ENCODE assay signal across 13 cellular contexts in the genomic region with DNA sequence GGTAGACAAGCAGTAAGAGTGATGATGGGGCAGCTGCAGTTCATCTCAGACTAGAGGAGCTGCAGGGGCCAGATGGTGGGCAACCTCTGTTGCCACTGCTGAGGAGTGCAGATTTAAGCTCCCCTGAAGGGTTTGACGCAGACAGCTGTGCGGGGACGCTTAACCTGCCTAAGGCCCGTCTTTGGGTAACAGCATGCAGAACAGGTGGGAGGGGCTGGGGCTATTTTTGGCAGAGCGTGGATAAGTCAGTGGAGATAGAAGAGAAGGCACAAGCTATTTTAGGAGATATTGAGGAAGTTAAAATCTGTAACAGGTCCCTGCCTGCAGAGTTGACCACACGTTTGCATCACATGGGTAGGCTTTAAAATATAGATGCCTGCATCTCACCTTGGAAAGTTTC. TPM values are rescaled to one million over a fixed set of nuclear protein-coding genes. Genes with fewer than 3 reads are reported as not detected.
A peak's percentile ranks its signal among the peaks of the same experiment; 100 is the strongest.
DNase-seq lines count a peak whose midpoint lies in the region; ATAC-seq, FAIRE-seq and TF ChIP-seq lines count a peak whose summit lies in the region.
"Had no signal": no experiment of that assay in that cellular context is flagged by ENCODE, and none has a peak within 500 bp of the region (broad histone marks: within the 10 kb centered on the region; RNA-seq: fewer than 3 reads in every experiment).

No MANE protein-coding gene starts in this region.

- H3K9me3 ChIP-seq in CD8-positive, alpha-beta memory T cell (ENCODE audit: low read length) = no peaks in the 10 kb centered on the region
- no peaks in the 10 kb centered on the region for H3K9me3 ChIP-seq in RWPE2 (ENCODE audit: severe bottlenecking)
- no peaks in the 10 kb centered on the region for H3K9me3 ChIP-seq in keratinocyte (ENCODE audit: control insufficient read depth, low read depth, low read length)
- no peaks in the 10 kb centered on the region for H3K9me3 ChIP-seq in colonic mucosa
- H3K9me3 ChIP-seq: gastroesophageal sphincter had no signal

- no peak overlapping the region for H3K9ac ChIP-seq in keratinocyte (ENCODE audit: control insufficient read depth, extremely low read depth, insufficient read depth, low read length)
- H3K9ac ChIP-seq in colonic mucosa (ENCODE audit: low read depth in 2 of 2, low read length in 2 of 2) = no peak overlapping the region

- H3K36me3 Mint-ChIP-seq in CD8-positive, alpha-beta memory T cell = peaks cover 0 to 49% (median 20%) of the 10 kb centered on the region in 3 donors

- intact Hi-C loops in colonic mucosa (cut with DNase I) = loop anchor here (5.0 kb wide), 1 partner anchor 111 kb away; no protein-coding TSS in a partner anchor

- POLR2A ChIA-PET in CD8-positive, alpha-beta memory T cell (lab: Charles Lee) = no interaction called here

- DNase-seq in CD8-positive, alpha-beta memory T cell = no peak
- DNase-seq in RWPE2 (ENCODE audit: low spot score) (no peak), keratinocyte (ENCODE audit: low read depth, low spot score) (no peak), SHP77 (lab: John Stamatoyannopoulos, UW) (no peak), colonic mucosa (no peak), NCI-H446 (lab: John Stamatoyannopoulos, UW) (no peak)

- peak overlapping the region; percentile 8 to 64 (median 49) for H3K4me3 Mint-ChIP-seq in CD8-positive, alpha-beta memory T cell
- H3K4me3 Mint-ChIP-seq: brain, nephron, WTC11 had no signal

- H3K36me3 ChIP-seq in CD8-positive, alpha-beta memory T cell (ENCODE audit: insufficient read depth, low read length) = peaks cover 9% of the 10 kb centered on the region
- peaks cover 27% of the 10 kb centered on the region for H3K36me3 ChIP-seq in RWPE2 (ENCODE audit: low read depth)
- peaks cover 2 to 3% of the 10 kb centered on the region in 2 experiments for H3K36me3 ChIP-seq in keratinocyte (ENCODE audit: control insufficient read depth in 2 of 2, extremely low read depth in 1 of 2, insufficient read depth in 2 of 2, low read length in 2 of 2)
- H3K36me3 ChIP-seq in colonic mucosa = no peaks in the 10 kb centered on the region

- no peaks in the 10 kb centered on the region for H3K9me3 Mint-ChIP-seq in CD8-positive, alpha-beta memory T cell
- H3K9me3 Mint-ChIP-seq: nephron had no signal

- TF ChIP-seq CTCF in RWPE2 (IDR thresholded peaks at IDR 0.05; ENCODE audit: poor library complexity, severe bottlenecking) (no peak), keratinocyte (optimal IDR thresholded peaks at IDR 0.05 in 1 of 3, IDR thresholded peaks at IDR 0.05 in 1 of 3, conservative IDR thresholded peaks at IDR 0.05 in 1 of 3; ENCODE audit: extremely low read depth in 1 of 3, insufficient read depth in 2 of 3, low read length in 3 of 3) (no peak), colonic mucosa (IDR thresholded peaks at IDR 0.05) (no peak)

- H3K79me2 ChIP-seq in keratinocyte (ENCODE audit: control insufficient read depth, insufficient read depth, low read length) = peaks cover 90% of the 10 kb centered on the region

- no peak overlapping the region for H3K27ac ChIP-seq in CD8-positive, alpha-beta memory T cell (ENCODE audit: low read depth, low read length)
- H3K27ac ChIP-seq in RWPE2 (ENCODE audit: poor library complexity, severe bottlenecking) = peak overlapping the region; percentile 99
- H3K27ac ChIP-seq in keratinocyte (ENCODE audit: control insufficient read depth, insufficient read depth, low read length) = peak overlapping the region; percentile 24
- H3K27ac ChIP-seq in colonic mucosa = no peak overlapping the region

- ATAC-seq in GM21717 (IDR thresholded peaks at IDR 0.05; ENCODE audit: unreplicated experiment) = peak; percentile 42
- no peak for ATAC-seq in RWPE2 (ENCODE audit: low read depth)
- ATAC-seq in GM18519 (IDR thresholded peaks at IDR 0.05; ENCODE audit: low FRiP score, unreplicated experiment) = no peak
- ATAC-seq: gastroesophageal sphincter, WTC11 had no signal

- H3K4me3 ChIP-seq in CD8-positive, alpha-beta memory T cell (ENCODE audit: low read length) = no peak overlapping the region
- H3K4me3 ChIP-seq in RWPE2 (ENCODE audit: severe bottlenecking) (no peak overlapping the region), keratinocyte (ENCODE audit: control insufficient read depth in 2 of 3, extremely low read depth in 1 of 3, insufficient read depth in 2 of 3, low read depth in 1 of 3, low read length in 3 of 3) (no peak overlapping the region), colonic mucosa (no peak overlapping the region)
- H3K4me3 ChIP-seq: gastroesophageal sphincter had no signal

- peak overlapping the region; percentile 79 to 93 (median 88) for H3K27ac Mint-ChIP-seq in CD8-positive, alpha-beta memory T cell
- H3K27ac Mint-ChIP-seq: WTC11 had no signal

- H3K27me3 ChIP-seq in CD8-positive, alpha-beta memory T cell (ENCODE audit: insufficient read depth, low read length, poor library complexity, severe bottlenecking) = no peaks in the 10 kb centered on the region
- H3K27me3 ChIP-seq in RWPE2 (ENCODE audit: insufficient read depth, poor library complexity, severe bottlenecking) (no peaks in the 10 kb centered on the region), keratinocyte (ENCODE audit: control insufficient read depth, extremely low read depth, insufficient read depth, low read length) (no peaks in the 10 kb centered on the region), colonic mucosa (no peaks in the 10 kb centered on the region)
- H3K27me3 ChIP-seq: gastroesophageal sphincter had no signal

- H3K4me2 ChIP-seq in keratinocyte (ENCODE audit: control insufficient read depth, extremely low read depth, insufficient read depth, low read depth, low read length) = no peak overlapping the region

- peaks cover 88 to 97% (median 96%) of the 10 kb centered on the region in 3 donors for H3K4me1 Mint-ChIP-seq in CD8-positive, alpha-beta memory T cell

- FAIRE-seq in keratinocyte (lab: Jason Lieb, UNC) = no peak
- FAIRE-seq: D721Med had no signal

- H2AFZ ChIP-seq in keratinocyte (ENCODE audit: control insufficient read depth, low read length) = no peak overlapping the region

- H3K4me1 ChIP-seq in CD8-positive, alpha-beta memory T cell (ENCODE audit: insufficient read depth, low read length) = peaks cover 90% of the 10 kb centered on the region
- peaks cover 74% of the 10 kb centered on the region for H3K4me1 ChIP-seq in RWPE2 (ENCODE audit: insufficient read depth, poor library complexity, severe bottlenecking)
- H3K4me1 ChIP-seq in keratinocyte (ENCODE audit: control insufficient read depth, extremely low read depth, insufficient read depth, low read length) = peaks cover 49% of the 10 kb centered on the region
- peaks cover 11% of the 10 kb centered on the region for H3K4me1 ChIP-seq in colonic mucosa

- CTCF ChIA-PET in CD8-positive, alpha-beta memory T cell (lab: Charles Lee) = no interaction called here

- dilution Hi-C loops in keratinocyte (cut with MboI; ENCODE audit: extremely low pct_ligation_motif_present, low sequenced_read_pairs) = no loop called here

- H4K20me1 ChIP-seq in keratinocyte (ENCODE audit: control insufficient read depth, extremely low read depth, insufficient read depth, low read length) = peaks cover 5% of the 10 kb centered on the region

- no peaks in the 10 kb centered on the region for H3K27me3 Mint-ChIP-seq in CD8-positive, alpha-beta memory T cell
- H3K27me3 Mint-ChIP-seq: brain had no signal

- peaks cover 4% of the 10 kb centered on the region for H3K9me1 ChIP-seq in keratinocyte (ENCODE audit: control insufficient read depth, extremely low read depth, insufficient read depth, low read length)

RNA-seq across cellular contexts. Expression of a gene that starts 10.5 kb away (rescaled TPM):
- total RNA-seq in CD8-positive, alpha-beta memory T cell = 100 to 1,000 TPM; 234 to 240 TPM
- 548 TPM for polyA plus RNA-seq in CD8-positive, alpha-beta memory T cell
- polyA plus RNA-seq in keratinocyte = 33.8 to 165 TPM (median 74.4 TPM) in 3 replicates
- polyA plus RNA-seq in keratinocyte (2011; ENCODE audit: low read depth) = 38.5 TPM
- 68.5 and 123 TPM in 2 replicates for polyA plus RNA-seq in keratinocyte (2011; cell fraction: cytosol; rRNA removed)
- 96.6 and 113 TPM in 2 replicates for polyA plus RNA-seq in keratinocyte (2011; cell fraction: nucleus; rRNA removed)
- 71.6 and 247 TPM in 2 replicates for polyA plus RNA-seq in keratinocyte (2012; ENCODE audit: low replicate concordance)
- 31.3 to 57.0 TPM (median 41.1 TPM) in 3 replicates for polyA minus RNA-seq in keratinocyte
- 60.2 TPM for polyA minus RNA-seq in keratinocyte (2011; cell fraction: cytosol; rRNA and poly(A)+ RNA removed)
- polyA minus RNA-seq in keratinocyte (2011; cell fraction: nucleus; rRNA and poly(A)+ RNA removed) = 26.3 and 33.7 TPM in 2 replicates
- 100 to 1,000 TPM; 168 to 202 TPM for total RNA-seq in colonic mucosa

RNA-seq across cellular contexts. Expression of a gene that starts 50.2 kb away (rescaled TPM):
- not detected for total RNA-seq in CD8-positive, alpha-beta memory T cell
- not detected for polyA plus RNA-seq in CD8-positive, alpha-beta memory T cell
- polyA plus RNA-seq in keratinocyte = 56.5 to 74.4 TPM (median 70.9 TPM) in 3 replicates
- polyA plus RNA-seq in keratinocyte (2011; ENCODE audit: low read depth) = 17.7 TPM
- polyA plus RNA-seq in keratinocyte (2011; cell fraction: cytosol; rRNA removed) = 54.9 and 70.1 TPM in 2 replicates
- 87.6 and 94.9 TPM in 2 replicates for polyA plus RNA-seq in keratinocyte (2011; cell fraction: nucleus; rRNA removed)
- 46.5 and 57.1 TPM in 2 replicates for polyA plus RNA-seq in keratinocyte (2012; ENCODE audit: low replicate concordance)
- 20.9 to 40.6 TPM (median 37.7 TPM) in 3 replicates for polyA minus RNA-seq in keratinocyte
- polyA minus RNA-seq in keratinocyte (2011; cell fraction: cytosol; rRNA and poly(A)+ RNA removed) = 48.2 TPM
- 44.5 and 64.5 TPM in 2 replicates for polyA minus RNA-seq in keratinocyte (2011; cell fraction: nucleus; rRNA and poly(A)+ RNA removed)
- total RNA-seq in colonic mucosa = under 1 TPM in 1 of 2 donors, not detected in 1; 0.50 TPM

Comparison
In these comparisons a context has a peak if more than half of its experiments do, and no peak if none do; other contexts are left out.
1. H3K27ac ChIP-seq: peak in RWPE2 (single experiment) and keratinocyte (single experiment); none in CD8-positive, alpha-beta memory T cell (single experiment) and colonic mucosa (single experiment).